ENCODE assay signal across 1 cellular context in the genomic region with DNA sequence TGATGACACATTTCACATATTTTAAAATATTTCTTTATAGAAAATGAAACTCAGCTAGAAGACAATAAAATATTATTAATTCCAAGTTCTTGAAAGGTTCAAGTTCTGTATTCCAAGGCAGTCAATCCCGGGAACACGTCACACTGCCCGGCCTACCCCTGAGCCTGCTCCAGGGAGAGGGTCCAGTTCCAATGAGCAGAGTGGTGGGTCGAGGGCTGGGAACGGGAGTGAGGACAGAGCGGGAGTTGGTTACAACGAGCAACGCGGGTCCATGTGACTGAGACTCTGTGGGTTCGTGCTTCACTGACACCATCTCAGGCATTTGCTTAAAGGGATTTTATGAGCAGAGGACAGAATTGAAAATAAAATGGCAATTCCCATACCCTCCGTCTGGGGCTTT.
TF ChIP-seq lines count a peak whose summit lies in the region.

No MANE protein-coding gene starts in this region.

TF ChIP-seq in H1, 55 proteins besides CTCF, POLR2A, EP300 and RAD21 (continued from another document):
- TF ChIP-seq ASH2L (IDR thresholded peaks at IDR 0.05; ENCODE audit: low read length), result no peak
- TF ChIP-seq PHF8 (conservative IDR thresholded peaks at IDR 0.05; ENCODE audit: low read depth, low read length), result no peak
- no peak for TF ChIP-seq JUND (IDR thresholded peaks at IDR 0.05; ENCODE audit: low read length)
- no peak for TF ChIP-seq SIN3A (conservative IDR thresholded peaks at IDR 0.05 in 1 of 2, IDR thresholded peaks at IDR 0.05 in 1 of 2; ENCODE audit: low read depth in 1 of 2, low read length in 2 of 2)
